Comparison of ENCODE assay signal across 21 cellular contexts in the genomic region with DNA sequence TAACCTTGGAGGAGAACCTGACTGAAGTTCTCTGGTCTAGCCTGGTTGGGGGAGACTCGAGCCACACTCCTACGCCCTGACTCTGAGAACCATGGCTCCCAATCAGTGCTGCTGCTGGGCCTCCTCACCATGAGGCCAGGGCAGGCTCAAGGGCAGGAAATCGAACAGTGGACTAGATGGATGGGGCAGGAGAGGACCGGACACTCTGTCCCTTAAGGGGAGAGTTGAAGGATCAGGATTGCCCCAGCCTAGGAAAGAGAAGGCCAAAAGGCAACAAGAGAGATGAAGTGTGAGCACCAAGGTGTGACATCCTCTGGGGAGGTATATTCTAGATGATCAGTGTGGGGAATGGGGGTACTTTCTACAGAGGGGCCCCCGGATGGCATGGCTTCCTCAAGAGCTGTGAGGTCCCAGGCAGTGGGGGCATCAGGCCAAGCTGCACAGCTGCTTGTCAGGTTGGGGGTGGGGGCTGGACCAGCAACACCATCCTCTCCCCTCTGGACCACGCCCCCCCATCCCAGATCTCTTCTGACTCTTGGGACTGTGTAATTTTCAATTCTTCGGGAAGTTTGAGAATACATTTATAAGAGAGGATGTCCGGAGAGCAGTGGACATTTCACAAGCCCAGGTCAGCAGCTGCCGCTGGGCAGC. TPM values are rescaled to one million over a fixed set of nuclear protein-coding genes. Genes with fewer than 3 reads are reported as not detected.
DNase-seq lines count a peak whose midpoint lies in the region; ATAC-seq and TF ChIP-seq lines count a peak whose summit lies in the region.
"Had no signal": no experiment of that assay in that cellular context is flagged by ENCODE, and none has a peak within 500 bp of the region (broad histone marks: within the 10 kb centered on the region; RNA-seq: fewer than 3 reads in every experiment).

No MANE protein-coding gene starts in this region.

- ATAC-seq in HG02885 (IDR thresholded peaks at IDR 0.05; ENCODE audit: poor library complexity, unreplicated experiment) (peak; percentile 21), gastroesophageal sphincter (peak; percentile 5), HG02840 (IDR thresholded peaks at IDR 0.05; ENCODE audit: low FRiP score, unreplicated experiment) (no peak), GM21723 (IDR thresholded peaks at IDR 0.05; ENCODE audit: unreplicated experiment) (no peak)

- no peak for TF ChIP-seq CTCF in Caco-2 (IDR thresholded peaks at IDR 0.05; ENCODE audit: insufficient read depth in 1 of 2, low read depth in 1 of 2, low read length in 1 of 2, severe bottlenecking in 1 of 2, unreplicated experiment in 1 of 2)
- no peak for TF ChIP-seq CTCF in gastroesophageal sphincter (IDR thresholded peaks at IDR 0.05)
- no peak for TF ChIP-seq CTCF in GM13977 (IDR thresholded peaks at IDR 0.05; ENCODE audit: extremely low read depth, insufficient read depth, missing control alignments)

- POLR2A ChIA-PET in Caco-2 (lab: Charles Lee) = no interaction called here

- H3K9me3 ChIP-seq in Caco-2 = peaks cover 18% of the 10 kb centered on the region
- H3K9me3 ChIP-seq in gastroesophageal sphincter = no peaks in the 10 kb centered on the region
- H3K9me3 ChIP-seq: ascending aorta, esophagus muscularis mucosa, heart left ventricle, pancreas, SK-N-SH, testis had no signal

- H3K27ac ChIP-seq in gastroesophageal sphincter = no peak overlapping the region
- H3K27ac ChIP-seq: 22Rv1, ascending aorta, esophagus muscularis mucosa, heart left ventricle, pancreas, testis had no signal

- peaks cover 13% of the 10 kb centered on the region for H3K4me1 Mint-ChIP-seq in T-helper 1 cell treated with Interleukin-12 subunit alpha and Interleukin-12 subunit beta and Interleukin-4 antibody, amounts not matched to agents 30 μg/mL and 1 μg/mL, for 36 hours (ENCODE audit: low read depth)
- H3K4me1 Mint-ChIP-seq in Caco-2 (ENCODE audit: low read depth, unreplicated experiment) = peaks cover 13% of the 10 kb centered on the region

- H3K4me3 ChIP-seq in Caco-2 (ENCODE audit: low read depth, low read length) (no peak overlapping the region), gastroesophageal sphincter (no peak overlapping the region)
- H3K4me3 ChIP-seq: ascending aorta, esophagus muscularis mucosa, heart left ventricle, pancreas, testis had no signal

- DNase-seq in T-helper 1 cell = no peak
- DNase-seq in Caco-2 = no peak
- DNase-seq in GM13977 (ENCODE audit: low spot score) = no peak
- DNase-seq: NCI-H1436 treated with DMSO at 0.1 percent for 48 hours had no signal

- H3K27me3 ChIP-seq in Caco-2 (replicated peaks; ENCODE audit: control insufficient read depth, insufficient read depth, low read length) (no peaks in the 10 kb centered on the region), gastroesophageal sphincter (no peaks in the 10 kb centered on the region)
- H3K27me3 ChIP-seq: ascending aorta, esophagus muscularis mucosa, heart left ventricle, pancreas, testis had no signal

- WGBS in gastroesophageal sphincter (ENCODE audit: low coverage in 1 of 2), 2 donors = no CpG with 5 or more reads among the region's 9 CpGs

- in situ Hi-C loops in GM13977 (cut with MboI; ENCODE audit: low pct_unique_long_range_greater_than_20kb, low sequenced_read_pairs, unreplicated experiment) = no loop called here

- intact Hi-C loops in Caco-2 (cut with micrococcal nuclease; ENCODE audit: unreplicated experiment) = loop anchor here (1.0 to 5.0 kb wide), 3 partner anchors 93 to 338 kb away; no protein-coding TSS in a partner anchor

- peaks cover 4% of the 10 kb centered on the region; the same call in 1 of the 2 replicates for H3K36me3 ChIP-seq in Caco-2 (ENCODE audit: control insufficient read depth, insufficient read depth, low read length)
- H3K36me3 ChIP-seq in gastroesophageal sphincter = peaks cover 0 to 50% of the 10 kb centered on the region in 2 donors

- TF ChIP-seq POLR2A in gastroesophageal sphincter (IDR thresholded peaks at IDR 0.05) = no peak

- CTCF ChIA-PET in Caco-2 (lab: Charles Lee) = interaction anchor here (1.1 to 3.9 kb wide), 2 partner anchors 93 to 177 kb away, joined by 3 to 37 read pairs; no protein-coding TSS in a partner anchor

- no peak for TF ChIP-seq EP300 in gastroesophageal sphincter (IDR thresholded peaks at IDR 0.05)

- peak overlapping the region; percentile 47 for H3K27ac Mint-ChIP-seq in T-helper 1 cell treated with Interleukin-12 subunit alpha and Interleukin-12 subunit beta and Interleukin-4 antibody, amounts not matched to agents 30 μg/mL and 1 μg/mL, for 36 hours
- peak overlapping the region; percentile 26 for H3K27ac Mint-ChIP-seq in Caco-2 (ENCODE audit: unreplicated experiment)
- H3K27ac Mint-ChIP-seq: activated T-cell treated with anti-CD3 and anti-CD28 coated beads, Interleukin-2, amount 50 U/mL, for 72 hours; dendritic cell treated with granulocyte-macrophage colony-stimulating factor and Interleukin-4, amounts not matched to agents 40 ng/mL and 50 ng/mL, for 4 days had no signal

- H3K4me1 ChIP-seq in Caco-2 (no peaks in the 10 kb centered on the region), gastroesophageal sphincter (peaks cover 0 to 3% (median 0%) of the 10 kb centered on the region in 3 donors)
- H3K4me1 ChIP-seq: ascending aorta, pancreas, testis had no signal

- BruUV-seq in Caco-2 (replicated peaks; lab: Mats Ljungman, UMichigan) = no TSS peak

- H3K36me3 Mint-ChIP-seq in T-helper 1 cell treated with Interleukin-12 subunit alpha and Interleukin-12 subunit beta and Interleukin-4 antibody, amounts not matched to agents 30 μg/mL and 1 μg/mL, for 36 hours (ENCODE audit: low read depth) = peaks cover 56% of the 10 kb centered on the region
- H3K36me3 Mint-ChIP-seq in Caco-2 (ENCODE audit: insufficient read depth, unreplicated experiment) = peaks cover 37% of the 10 kb centered on the region

- H3K27me3 Mint-ChIP-seq in T-helper 1 cell treated with Interleukin-12 subunit alpha and Interleukin-12 subunit beta and Interleukin-4 antibody, amounts not matched to agents 30 μg/mL and 1 μg/mL, for 36 hours (ENCODE audit: low read depth) = no peaks in the 10 kb centered on the region
- H3K27me3 Mint-ChIP-seq in Caco-2 (ENCODE audit: insufficient read depth, unreplicated experiment) = no peaks in the 10 kb centered on the region
- H3K27me3 Mint-ChIP-seq: activated B cell treated with CpG ODN at 0.5 μM for 24 hours had no signal

- H3K9me3 Mint-ChIP-seq in T-helper 1 cell treated with Interleukin-12 subunit alpha and Interleukin-12 subunit beta and Interleukin-4 antibody, amounts not matched to agents 30 μg/mL and 1 μg/mL, for 36 hours = no peaks in the 10 kb centered on the region
- peaks cover 17% of the 10 kb centered on the region for H3K9me3 Mint-ChIP-seq in Caco-2 (ENCODE audit: unreplicated experiment)
- H3K9me3 Mint-ChIP-seq: dendritic cell treated with granulocyte-macrophage colony-stimulating factor and Interleukin-4, amounts not matched to agents 40 ng/mL and 50 ng/mL, for 4 days had no signal

- H3K4me3 Mint-ChIP-seq in T-helper 1 cell treated with Interleukin-12 subunit alpha and Interleukin-12 subunit beta and Interleukin-4 antibody, amounts not matched to agents 30 μg/mL and 1 μg/mL, for 36 hours = no peak overlapping the region
- no peak overlapping the region for H3K4me3 Mint-ChIP-seq in Caco-2 (ENCODE audit: unreplicated experiment)
- H3K4me3 Mint-ChIP-seq: activated B cell treated with CpG ODN at 0.5 μM for 24 hours; activated T-cell treated with anti-CD3 and anti-CD28 coated beads, Interleukin-2, amount 50 U/mL, for 72 hours; dendritic cell treated with granulocyte-macrophage colony-stimulating factor and Interleukin-4, amounts not matched to agents 40 ng/mL and 50 ng/mL, for 4 days; H9 had no signal

RNA-seq across cellular contexts. Expression of a gene that starts 34.0 kb away (rescaled TPM):
- total RNA-seq in Caco-2 (2022) (16.3 and 18.9 TPM in 2 replicates), gastroesophageal sphincter (10 to 100 TPM; 20.2 to 40.3 (median 31.5) TPM)
- total RNA-seq: G401 had no signal

RNA-seq across cellular contexts. Expression of a gene that starts 47.9 kb away (rescaled TPM):
- total RNA-seq in Caco-2 (2022) = 71.0 and 74.9 TPM in 2 replicates
- total RNA-seq in gastroesophageal sphincter = 1 to 10 TPM in 1 of 4 donors, under 1 TPM in 2, not detected in 1; 0.19 to 5.0 (median 0.62) TPM
- total RNA-seq: activated B cell treated with CpG ODN at 0.5 μM for 24 hours; activated T-cell treated with anti-CD3 and anti-CD28 coated beads, Interleukin-2, amount 50 U/mL, for 72 hours; ascending aorta; G401; heart left ventricle had no signal

Comparison
In these comparisons a context has a peak if more than half of its experiments do, and no peak if none do; other contexts are left out.
1. ATAC-seq: peak in HG02885 (single experiment) and gastroesophageal sphincter (single experiment); none in HG02840 (single experiment) and GM21723 (single experiment).
2. RNA of a gene that starts 47.9 kb away (total RNA-seq): 71.0 to 74.9 TPM in Caco-2; 0.19 to 5.0 TPM in gastroesophageal sphincter; every median in the first group is over 10 times any median in the second.